Comparison of ENCODE assay signal across 8 cellular contexts in the genomic region with DNA sequence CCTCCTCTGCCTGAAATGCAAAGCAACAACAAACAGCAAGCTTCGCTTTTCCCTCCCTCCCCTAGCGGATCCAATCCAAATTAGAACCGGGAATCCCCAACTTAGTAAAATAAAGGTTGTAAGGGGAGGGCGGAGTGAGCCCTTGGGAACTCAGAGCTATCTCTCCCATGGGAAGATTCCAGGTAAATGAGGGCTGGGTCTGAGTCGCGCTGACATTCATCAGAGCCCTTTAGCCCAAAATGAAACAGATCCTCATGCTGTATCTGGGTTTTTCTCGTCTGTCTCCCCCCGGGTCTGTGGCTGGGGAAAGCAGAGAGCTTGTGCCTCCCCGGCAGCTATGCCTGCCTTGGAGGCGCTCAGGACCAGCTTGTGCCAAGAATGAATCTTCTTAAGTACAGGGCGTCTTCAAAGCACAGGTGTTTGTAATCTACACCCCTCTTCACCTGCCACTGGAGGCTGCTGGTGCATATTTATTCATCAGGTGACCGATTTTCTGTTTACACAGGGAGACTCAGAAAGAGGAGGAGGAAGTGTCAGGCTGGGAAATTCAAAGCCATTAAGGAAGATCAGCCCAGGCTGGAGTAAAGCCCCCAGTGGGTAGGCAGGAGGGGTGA. TPM values are rescaled to one million over a fixed set of nuclear protein-coding genes. Genes with fewer than 3 reads are reported as not detected.
DNase-seq lines count a peak whose midpoint lies in the region; ATAC-seq and TF ChIP-seq lines count a peak whose summit lies in the region.

No MANE protein-coding gene starts in this region.

- H3K4me1 Mint-ChIP-seq in GM23338: peaks cover 40% of the 10 kb centered on the region

- BruUV-seq in A673 (replicated peaks; lab: Mats Ljungman, UMichigan): TSS peak; percentile 17
- no TSS peak for BruUV-seq in PC-9 (replicated peaks; lab: Mats Ljungman, UMichigan)

- peak overlapping the region; percentile 89 for H3K4me3 ChIP-seq in A673 (ENCODE audit: low read depth, low read length, poor library complexity, severe bottlenecking)
- peak overlapping the region; percentile 92 for H3K4me3 ChIP-seq in GM23338
- H3K4me3 ChIP-seq in PC-9: peak overlapping the region; percentile 72
- peak overlapping the region; percentile 43 to 95 (median 80) for H3K4me3 ChIP-seq in fibroblast of lung (replicated peaks in 1 of 4; ENCODE audit: control extremely low read depth in 1 of 4, insufficient read depth in 1 of 4, low read depth in 3 of 4, low read length in 4 of 4)
- peak overlapping the region; percentile 79 for H3K4me3 ChIP-seq in psoas muscle

- H3K27me3 ChIP-seq in A673 (replicated peaks; ENCODE audit: insufficient read depth, low read depth, low read length, poor library complexity) (no peaks in the 10 kb centered on the region), GM23338 (ENCODE audit: insufficient read depth) (peaks cover 9% of the 10 kb centered on the region), PC-9 (ENCODE audit: insufficient read depth, low read depth) (no peaks in the 10 kb centered on the region), fibroblast of lung (ENCODE audit: control insufficient read depth, insufficient read depth, low read length) (no peaks in the 10 kb centered on the region), psoas muscle (ENCODE audit: insufficient read depth in 3 of 3, low read length in 2 of 3) (no peaks in the 10 kb centered on the region)

- ATAC-seq in GM23338 (peak; percentile 12), psoas muscle (peak in 3 of 4 donors; percentile 19 to 58 (median 21)), HG02610 (IDR thresholded peaks at IDR 0.05; ENCODE audit: unreplicated experiment) (no peak)
- ATAC-seq in activated CD4-positive, CD25-positive, alpha-beta regulatory T cell treated with anti-CD3 and anti-CD28 coated beads, Interleukin-2, amount 50 U/mL, for 24 hours: no peak

- H3F3A ChIP-seq in GM23338 (replicated peaks; ENCODE audit: low read depth) (peaks cover 21% of the 10 kb centered on the region; the same call in 1 of the 2 replicates), PC-9 (ENCODE audit: insufficient read depth, low read depth) (peaks cover 45% of the 10 kb centered on the region)

- DNase-seq in A673 (ENCODE audit: low spot score) (no peak), GM23338 (ENCODE audit: low spot score) (peak; percentile 78), PC-9 (peak; percentile 59 to 94), fibroblast of lung (ENCODE audit: low read depth in 2 of 2) (no peak), psoas muscle (no peak), GDM1 (lab: John Stamatoyannopoulos, UW) (no peak)

- H3K27me3 Mint-ChIP-seq in GM23338 (ENCODE audit: insufficient read depth, low read depth, poor library complexity): peaks cover 26% of the 10 kb centered on the region

- H4K20me1 ChIP-seq in GM23338 (replicated peaks; ENCODE audit: insufficient read depth): peaks cover 2% of the 10 kb centered on the region; the same call in 1 of the 2 replicates
- peaks cover 46% of the 10 kb centered on the region for H4K20me1 ChIP-seq in PC-9 (ENCODE audit: insufficient read depth)
- H4K20me1 ChIP-seq in fibroblast of lung (ENCODE audit: control insufficient read depth, extremely low read depth, insufficient read depth, low read length): no peaks in the 10 kb centered on the region

- no peaks in the 10 kb centered on the region for H3K36me3 Mint-ChIP-seq in GM23338 (ENCODE audit: low read depth)

- peak overlapping the region; percentile 61 for H3K27ac Mint-ChIP-seq in GM23338

- 9 to 31% (median 16%) methylated on average over 12 of the region's 12 CpGs for WGBS in psoas muscle, 3 donors

- no peaks in the 10 kb centered on the region for H3K36me3 ChIP-seq in A673 (ENCODE audit: insufficient read depth, low read length, poor library complexity, severe bottlenecking)
- H3K36me3 ChIP-seq in GM23338 (ENCODE audit: insufficient read depth): no peaks in the 10 kb centered on the region
- no peaks in the 10 kb centered on the region for H3K36me3 ChIP-seq in PC-9 (ENCODE audit: low read depth)
- H3K36me3 ChIP-seq in fibroblast of lung (ENCODE audit: control insufficient read depth, insufficient read depth, low read length): no peaks in the 10 kb centered on the region
- H3K36me3 ChIP-seq in psoas muscle (ENCODE audit: insufficient read depth in 1 of 2, low read depth in 1 of 2): no peaks in the 10 kb centered on the region

- CTCF ChIA-PET in A673 (lab: Charles Lee) (interaction anchor here (0.8 to 1.4 kb wide), 2 partner anchors 11 to 183 kb away, joined by 4 to 6 read pairs; no protein-coding TSS in a partner anchor), PC-9 (lab: Charles Lee) (interaction anchor here (1.0 kb wide), 3 partner anchors 11 to 443 kb away, joined by 3 to 4 read pairs (median 3); no protein-coding TSS in a partner anchor)

- H3K79me2 ChIP-seq in GM23338 (replicated peaks; ENCODE audit: insufficient read depth) (peaks cover 51% of the 10 kb centered on the region), PC-9 (ENCODE audit: low read depth) (peaks cover 81% of the 10 kb centered on the region), fibroblast of lung (ENCODE audit: control insufficient read depth, insufficient read depth, low read length) (peaks cover 39% of the 10 kb centered on the region)

- H3K4me1 ChIP-seq in A673 (ENCODE audit: insufficient read depth, low read length, poor library complexity, severe bottlenecking): peaks cover 41% of the 10 kb centered on the region
- H3K4me1 ChIP-seq in GM23338 (ENCODE audit: insufficient read depth): peaks cover 39% of the 10 kb centered on the region
- peaks cover 38% of the 10 kb centered on the region for H3K4me1 ChIP-seq in PC-9 (replicated peaks; ENCODE audit: insufficient read depth)
- H3K4me1 ChIP-seq in fibroblast of lung (ENCODE audit: control insufficient read depth, extremely low read depth, insufficient read depth, low read length): peaks cover under 1% of the 10 kb centered on the region
- H3K4me1 ChIP-seq in psoas muscle: peaks cover 31% of the 10 kb centered on the region

- intact Hi-C loops in A673 (cut with micrococcal nuclease; ENCODE audit: unreplicated experiment) (loop anchor here (5.0 kb wide), 1 partner anchor 136 kb away; no protein-coding TSS in a partner anchor), PC-9 (cut with micrococcal nuclease; ENCODE audit: unreplicated experiment) (loop anchor here (1.0 to 5.0 kb wide), 4 partner anchors 33 to 136 kb away; no protein-coding TSS in a partner anchor), psoas muscle (cut with DNase I) (no loop called here)

- no peak overlapping the region for H3K9ac ChIP-seq in fibroblast of lung (ENCODE audit: insufficient read depth, low read length)

- H3K27ac ChIP-seq in A673 (ENCODE audit: low read depth, low read length, poor library complexity, severe bottlenecking) (peak overlapping the region; percentile 73), GM23338 (ENCODE audit: low read depth) (peak overlapping the region; percentile 53), PC-9 (peak overlapping the region; percentile 61), fibroblast of lung (ENCODE audit: insufficient read depth, low read length) (no peak overlapping the region), psoas muscle (peak overlapping the region; percentile 87)

- H3K4me2 ChIP-seq in GM23338: peak overlapping the region; percentile 99
- peak overlapping the region; percentile 83 for H3K4me2 ChIP-seq in PC-9
- peak overlapping the region; percentile 92 for H3K4me2 ChIP-seq in fibroblast of lung (ENCODE audit: extremely low read depth, insufficient read depth, low read length)

- TF ChIP-seq CTCF in A673 (conservative IDR thresholded peaks at IDR 0.05; ENCODE audit: low read depth, low read length) (no peak; the same call in 1 of the 2 replicates), GM23338 (conservative IDR thresholded peaks at IDR 0.05; ENCODE audit: low read depth in 2 of 2) (no peak; a peak in 2 of 4 replicates), PC-9 (conservative IDR thresholded peaks at IDR 0.05) (no peak), fibroblast of lung (conservative IDR thresholded peaks at IDR 0.05 in 1 of 2, IDR thresholded peaks at IDR 0.05 in 1 of 2; ENCODE audit: low read depth in 1 of 2, low read length in 2 of 2) (peak in 1 of 2 donors; percentile 3), psoas muscle (IDR thresholded peaks at IDR 0.05) (no peak)

- no peaks in the 10 kb centered on the region for H3K9me2 ChIP-seq in GM23338 (ENCODE audit: insufficient read depth)
- H3K9me2 ChIP-seq in PC-9 (ENCODE audit: insufficient read depth): no peaks in the 10 kb centered on the region

- H3K9me3 ChIP-seq in A673 (ENCODE audit: low read depth, low read length, poor library complexity, severe bottlenecking): no peaks in the 10 kb centered on the region
- H3K9me3 ChIP-seq in PC-9 (ENCODE audit: insufficient read depth, low read depth): no peaks in the 10 kb centered on the region
- no peaks in the 10 kb centered on the region for H3K9me3 ChIP-seq in fibroblast of lung (ENCODE audit: control insufficient read depth, insufficient read depth, low read depth, low read length)
- no peaks in the 10 kb centered on the region for H3K9me3 ChIP-seq in psoas muscle

- no peaks in the 10 kb centered on the region for H3K9me3 Mint-ChIP-seq in GM23338

- H2AFZ ChIP-seq in GM23338: no peak overlapping the region
- H2AFZ ChIP-seq in PC-9: no peak overlapping the region
- no peak overlapping the region for H2AFZ ChIP-seq in fibroblast of lung (ENCODE audit: low read length)

- POLR2A ChIA-PET in A673 (lab: Charles Lee; ENCODE audit: low non-redundant PET) (interaction anchor here (0.6 kb wide), 1 partner anchor 24 kb away, joined by 6 read pairs; no protein-coding TSS in a partner anchor), PC-9 (lab: Charles Lee; ENCODE audit: unreplicated experiment) (interaction anchor here (0.5 to 0.7 kb wide), 4 partner anchors 10 to 194 kb away, joined by 3 to 8 read pairs (median 4); no protein-coding TSS in a partner anchor)

- H3K4me3 Mint-ChIP-seq in GM23338: peak overlapping the region; percentile 76

TF ChIP-seq in GM23338, 12 proteins besides CTCF, POLR2A, EP300 and RAD21 (continues in another document):
- no peak for TF ChIP-seq CREB1 (CRISPR knock-in tag; IDR thresholded peaks at IDR 0.05; ENCODE audit: low read depth)
- TF ChIP-seq POLR2AphosphoS5 (IDR thresholded peaks at IDR 0.05; ENCODE audit: low read depth): no peak
- no peak for TF ChIP-seq STAT1 (IDR thresholded peaks at IDR 0.05; ENCODE audit: unreplicated experiment)

RNA-seq across cellular contexts. Expression of a gene that starts 55.0 kb away (rescaled TPM):
- total RNA-seq in A673 (2021): 64.2 and 72.4 TPM in 2 replicates
- total RNA-seq in GM23338 (2014; rRNA removed; shearing (Covaris generic)): 118 and 135 TPM in 2 replicates
- polyA plus RNA-seq in GM23338 (2016; fragmentation: Nextera tagmentation; extraction: Ambion mirVana): 32.4 and 34.0 TPM in 2 replicates
- 60.0 and 83.5 TPM in 2 replicates for total RNA-seq in PC-9 (2021)
- 31.1 and 35.7 TPM in 2 replicates for total RNA-seq in fibroblast of lung
- 11.0 and 13.0 TPM in 2 replicates for polyA plus RNA-seq in fibroblast of lung
- 17.9 and 19.8 TPM in 2 replicates for polyA plus RNA-seq in fibroblast of lung (2012)
- 16.8 and 21.8 TPM in 2 replicates for polyA minus RNA-seq in fibroblast of lung (ENCODE audit: low replicate concordance)
- 10 to 100 TPM; 47.0 to 90.5 (median 64.6) TPM for total RNA-seq in psoas muscle
- polyA plus RNA-seq in psoas muscle: 10 to 100 TPM; 10.8 to 34.7 (median 22.0) TPM

Comparison
In these comparisons a context has a peak if more than half of its experiments do, and no peak if none do; other contexts are left out.
1. DNase-seq: peak in GM23338 (single experiment) and PC-9 (2 of 2); none in A673 (single experiment), fibroblast of lung (0 of 2), psoas muscle (0 of 2) and GDM1 (single experiment).
2. ATAC-seq: peak in GM23338 (single experiment) and psoas muscle (3 of 4); none in HG02610 (single experiment) and activated CD4-positive, CD25-positive, alpha-beta regulatory T cell treated with anti-CD3 and anti-CD28 coated beads, Interleukin-2, amount 50 U/mL, for 24 hours (0 of 2).
3. intact Hi-C loops: an anchor here in A673 (5.0 kb wide) and PC-9 (1.0 to 5.0 kb wide); none called in psoas muscle.
4. Peak in every context shown above with its lines, with median percentiles within 50 percentile points of each other: H3K4me3 ChIP-seq and H3K4me2 ChIP-seq.